ENCODE assay signal across 18 cellular contexts in genomic region chr1:245074898-245075297, GRCh38.
DNase-seq lines count a peak whose midpoint lies in the region; ATAC-seq and TF ChIP-seq lines count a peak whose summit lies in the region.
"Had no signal": no experiment of that assay in that cellular context is flagged by ENCODE, and none has a peak within 500 bp of the region (broad histone marks: within the 10 kb centered on the region; RNA-seq: fewer than 3 reads in every experiment).

No MANE protein-coding gene starts in this region.

- TF ChIP-seq CTCF in GM23338 (conservative IDR thresholded peaks at IDR 0.05; ENCODE audit: low read depth in 2 of 2) (no peak), IMR-90 (conservative IDR thresholded peaks at IDR 0.05; ENCODE audit: low read depth, low read length) (no peak), nephron progenitor cell (IDR thresholded peaks at IDR 0.05) (no peak), MM.1S (IDR thresholded peaks at IDR 0.05; ENCODE audit: low read length) (no peak)

- no peak overlapping the region for H4K5ac ChIP-seq in IMR-90 (ENCODE audit: low read depth, low read length)

- H3F3A ChIP-seq in GM23338 (replicated peaks; ENCODE audit: low read depth) (no peaks in the 10 kb centered on the region), MM.1S (ENCODE audit: insufficient read depth, low read length) (no peaks in the 10 kb centered on the region)

- DNase-seq in GM23338 (ENCODE audit: low spot score) (no peak), IMR-90 (no peak), nephron progenitor cell (no peak), NCI-H748 (lab: John Stamatoyannopoulos, UW; ENCODE audit: unreplicated experiment) (no peak), MM.1S (no peak)
- no peak for DNase-seq in stimulated activated effector memory CD8-positive, alpha-beta T cell treated with anti-CD3 and anti-CD28 coated beads, Interleukin-12 subunit alpha, Interleukin-12 subunit beta, amount 100 ng/mL, for 72 hours (ENCODE audit: low spot score in 2 of 2)
- DNase-seq: 8988T; AML-193; BE2C; CD4-positive, alpha-beta T cell; CD8-positive, alpha-beta memory T cell; DMS53; GF-D8; GOT3 had no signal

- H3K9ac ChIP-seq in IMR-90 (ENCODE audit: low read depth, low read length) (no peak overlapping the region), MM.1S (ENCODE audit: low read length) (no peak overlapping the region)
- H3K9ac ChIP-seq: BLaER1 treated with 17β-estradiol and CSF1 and Interleukin-3, amounts not matched to agents 10 nM and 100 nM had no signal

- no peak overlapping the region for H3K14ac ChIP-seq in IMR-90 (replicated peaks; ENCODE audit: low read depth, low read length)

- no peaks in the 10 kb centered on the region; the same call in 1 of the 2 replicates for H3K9me1 ChIP-seq in IMR-90 (ENCODE audit: insufficient read depth, low read length)

- H3K23ac ChIP-seq in IMR-90 (ENCODE audit: low read depth, low read length): no peak overlapping the region

- no peak overlapping the region for H4K8ac ChIP-seq in IMR-90 (ENCODE audit: low read depth in 2 of 2, low read length in 2 of 2)

- H3K4me1 ChIP-seq in GM23338 (ENCODE audit: insufficient read depth): no peaks in the 10 kb centered on the region
- H3K4me1 ChIP-seq in IMR-90 (ENCODE audit: control insufficient read depth, insufficient read depth, low read length): peaks cover 3% of the 10 kb centered on the region; the same call in 1 of the 2 replicates
- H3K4me1 ChIP-seq in MM.1S (ENCODE audit: low read length): no peaks in the 10 kb centered on the region
- H3K4me1 ChIP-seq: A549; BE2C; BLaER1 treated with 17β-estradiol and CSF1 and Interleukin-3, amounts not matched to agents 10 nM and 100 nM had no signal

- dilution Hi-C loops in IMR-90 (cut with HindIII; ENCODE audit: low sequenced_read_pairs, unreplicated experiment): no loop called here

- H3K4me3 Mint-ChIP-seq in GM23338 (no peak overlapping the region), nephron progenitor cell (no peak overlapping the region)
- no peak overlapping the region for H3K4me3 Mint-ChIP-seq in stimulated activated effector memory CD8-positive, alpha-beta T cell treated with anti-CD3 and anti-CD28 coated beads, Interleukin-12 subunit alpha, Interleukin-12 subunit beta, amount 100 ng/mL, for 72 hours
- H3K4me3 Mint-ChIP-seq: CD14-positive monocyte; CD4-positive, alpha-beta T cell; CD8-positive, alpha-beta memory T cell had no signal

- H2AFZ ChIP-seq in GM23338 (no peak overlapping the region), IMR-90 (replicated peaks; ENCODE audit: low read length, poor library complexity) (no peak overlapping the region), MM.1S (ENCODE audit: low read length) (no peak overlapping the region)

- peaks cover 3% of the 10 kb centered on the region for H3K9me3 ChIP-seq in IMR-90 (ENCODE audit: control insufficient read depth, insufficient read depth, low read length)
- no peaks in the 10 kb centered on the region for H3K9me3 ChIP-seq in MM.1S (replicated peaks; ENCODE audit: insufficient read depth, low read length)
- H3K9me3 ChIP-seq: BE2C, HAP-1 had no signal

- BruUV-seq in IMR-90 (replicated peaks; lab: Mats Ljungman, UMichigan): no TSS peak

- H3K4me2 ChIP-seq in GM23338 (no peak overlapping the region), IMR-90 (ENCODE audit: low read depth, low read length) (no peak overlapping the region), MM.1S (ENCODE audit: low read depth, low read length) (no peak overlapping the region)
- H3K4me2 ChIP-seq: A549; BLaER1 treated with 17β-estradiol and CSF1 and Interleukin-3, amounts not matched to agents 10 nM and 100 nM had no signal

- POLR2A ChIA-PET in IMR-90 (lab: Charles Lee; ENCODE audit: unreplicated experiment): no interaction called here

- H3K4me1 Mint-ChIP-seq in GM23338: peaks cover 4% of the 10 kb centered on the region; the same call in 2 of the 3 replicates
- peaks cover 12% of the 10 kb centered on the region for H3K4me1 Mint-ChIP-seq in nephron progenitor cell
- no peaks in the 10 kb centered on the region for H3K4me1 Mint-ChIP-seq in stimulated activated effector memory CD8-positive, alpha-beta T cell treated with anti-CD3 and anti-CD28 coated beads, Interleukin-12 subunit alpha, Interleukin-12 subunit beta, amount 100 ng/mL, for 72 hours
- H3K4me1 Mint-ChIP-seq: CD8-positive, alpha-beta memory T cell had no signal

- H3K56ac ChIP-seq in IMR-90 (ENCODE audit: extremely low read depth, insufficient read depth, low read length): no peak overlapping the region

- H3K79me2 ChIP-seq in GM23338 (replicated peaks; ENCODE audit: insufficient read depth) (no peaks in the 10 kb centered on the region), MM.1S (ENCODE audit: low read length) (no peaks in the 10 kb centered on the region)

- H3K27ac ChIP-seq in GM23338 (ENCODE audit: low read depth): no peak overlapping the region
- H3K27ac ChIP-seq in IMR-90 (ENCODE audit: insufficient read depth, low read length): no peak overlapping the region
- no peak overlapping the region for H3K27ac ChIP-seq in MM.1S (ENCODE audit: low read length)
- H3K27ac ChIP-seq: A549; BLaER1 treated with 17β-estradiol and CSF1 and Interleukin-3, amounts not matched to agents 10 nM and 100 nM had no signal

- no peak overlapping the region; the same call in none of the 2 replicates for H3K18ac ChIP-seq in IMR-90 (ENCODE audit: low read depth, low read length)

- no peaks in the 10 kb centered on the region for H3K27me3 ChIP-seq in GM23338 (ENCODE audit: insufficient read depth)
- H3K27me3 ChIP-seq in IMR-90 (ENCODE audit: control insufficient read depth, insufficient read depth, low read length): no peaks in the 10 kb centered on the region
- no peaks in the 10 kb centered on the region for H3K27me3 ChIP-seq in MM.1S (replicated peaks; ENCODE audit: insufficient read depth, low read length)
- H3K27me3 ChIP-seq: BE2C; BLaER1 treated with 17β-estradiol and CSF1 and Interleukin-3, amounts not matched to agents 10 nM and 100 nM had no signal

- H3K9me2 ChIP-seq in GM23338 (ENCODE audit: insufficient read depth) (no peaks in the 10 kb centered on the region), MM.1S (replicated peaks; ENCODE audit: insufficient read depth, low read length) (no peaks in the 10 kb centered on the region)

- no peak overlapping the region for H3K4ac ChIP-seq in IMR-90 (ENCODE audit: low read depth, low read length)

- CTCF ChIA-PET in IMR-90 (lab: Yijun Ruan, JAX): interaction anchor here (0.6 kb wide), 1 partner anchor 32 kb away, joined by 3 read pairs; no protein-coding TSS in a partner anchor

- no CpG with 5 or more reads among the region's 5 CpGs for WGBS in IMR-90 (ENCODE audit: extremely low coverage in 2 of 2, insufficient read length in 1 of 2), 2 experiments

- H3K9me3 Mint-ChIP-seq in GM23338: peaks cover 8% of the 10 kb centered on the region; the same call in 2 of the 3 replicates
- H3K9me3 Mint-ChIP-seq in nephron progenitor cell: peaks cover 24% of the 10 kb centered on the region
- peaks cover 2% of the 10 kb centered on the region for H3K9me3 Mint-ChIP-seq in stimulated activated effector memory CD8-positive, alpha-beta T cell treated with anti-CD3 and anti-CD28 coated beads, Interleukin-12 subunit alpha, Interleukin-12 subunit beta, amount 100 ng/mL, for 72 hours
- H3K9me3 Mint-ChIP-seq: CD4-positive, alpha-beta T cell had no signal

- no peak for TF ChIP-seq RAD21 in IMR-90 (IDR thresholded peaks at IDR 0.05; ENCODE audit: low read length)

- H3K4me3 ChIP-seq in GM23338 (no peak overlapping the region), IMR-90 (ENCODE audit: insufficient read depth, low read depth, low read length) (no peak overlapping the region), MM.1S (ENCODE audit: low read length) (no peak overlapping the region)
- H3K4me3 ChIP-seq: A549; BLaER1 treated with 17β-estradiol and CSF1 and Interleukin-3, amounts not matched to agents 10 nM and 100 nM; HAP-1 had no signal

- H2BK20ac ChIP-seq in IMR-90 (ENCODE audit: low read depth, low read length): no peak overlapping the region

- H3K27ac Mint-ChIP-seq in GM23338 (0 out of 2 replicates have a peak overlapping the region, but pooled peaks have one; percentile 22), nephron progenitor cell (peak overlapping the region; percentile 26)
- no peak overlapping the region for H3K27ac Mint-ChIP-seq in stimulated activated effector memory CD8-positive, alpha-beta T cell treated with anti-CD3 and anti-CD28 coated beads, Interleukin-12 subunit alpha, Interleukin-12 subunit beta, amount 100 ng/mL, for 72 hours
- H3K27ac Mint-ChIP-seq: CD14-positive monocyte; CD4-positive, alpha-beta T cell; CD8-positive, alpha-beta memory T cell had no signal

- H2BK5ac ChIP-seq in IMR-90 (ENCODE audit: low read depth, low read length, poor library complexity, severe bottlenecking): no peak overlapping the region

- H4K91ac ChIP-seq in IMR-90 (ENCODE audit: insufficient read depth, low read depth, low read length): no peak overlapping the region

- H4K20me1 ChIP-seq in GM23338 (replicated peaks; ENCODE audit: insufficient read depth): no peaks in the 10 kb centered on the region
- H4K20me1 ChIP-seq in IMR-90 (ENCODE audit: insufficient read depth, low read length): peaks cover 3% of the 10 kb centered on the region; the same call in 1 of the 2 replicates
- H4K20me1 ChIP-seq in MM.1S (ENCODE audit: insufficient read depth, low read length): no peaks in the 10 kb centered on the region
- H4K20me1 ChIP-seq: BLaER1 treated with 17β-estradiol and CSF1 and Interleukin-3, amounts not matched to agents 10 nM and 100 nM had no signal

- H2AK9ac ChIP-seq in IMR-90 (replicated peaks; ENCODE audit: low read depth, low read length, poor library complexity): no peak overlapping the region

- H3K27me3 Mint-ChIP-seq in GM23338 (ENCODE audit: insufficient read depth, low read depth, poor library complexity) (no peaks in the 10 kb centered on the region), nephron progenitor cell (ENCODE audit: low read depth, poor library complexity) (no peaks in the 10 kb centered on the region)
- H3K27me3 Mint-ChIP-seq: CD4-positive, alpha-beta T cell had no signal

- in situ Hi-C loops in IMR-90 (cut with MboI; ENCODE audit: low sequenced_read_pairs): no loop called here

- intact Hi-C loops in IMR-90 (cut with micrococcal nuclease): loop anchor here (5.0 to 10.0 kb wide), 3 partner anchors 310 to 1372 kb away; no protein-coding TSS in a partner anchor

- H2BK15ac ChIP-seq in IMR-90 (ENCODE audit: low read depth, low read length): no peak overlapping the region; the same call in 2 of the 3 replicates

- ATAC-seq in GM23338: no peak
- peak; percentile 33 for ATAC-seq in IMR-90 (ENCODE audit: low read depth)
- ATAC-seq in stimulated activated effector memory CD8-positive, alpha-beta T cell treated with anti-CD3 and anti-CD28 coated beads, Interleukin-12 subunit alpha, Interleukin-12 subunit beta, amount 100 ng/mL, for 72 hours: no peak
- ATAC-seq: A549 had no signal

- peaks cover 20% of the 10 kb centered on the region; the same call in 2 of the 3 replicates for H3K36me3 Mint-ChIP-seq in GM23338 (ENCODE audit: low read depth)
- peaks cover 33% of the 10 kb centered on the region for H3K36me3 Mint-ChIP-seq in nephron progenitor cell (ENCODE audit: low read depth)
- H3K36me3 Mint-ChIP-seq in stimulated activated effector memory CD8-positive, alpha-beta T cell treated with anti-CD3 and anti-CD28 coated beads, Interleukin-12 subunit alpha, Interleukin-12 subunit beta, amount 100 ng/mL, for 72 hours: no peaks in the 10 kb centered on the region

- H2BK120ac ChIP-seq in IMR-90 (ENCODE audit: low read depth, low read length): no peak overlapping the region

- TF ChIP-seq POLR2A in IMR-90 (IDR thresholded peaks at IDR 0.05; ENCODE audit: low read depth, low read length): no peak

- H3K36me3 ChIP-seq in GM23338 (ENCODE audit: insufficient read depth) (no peaks in the 10 kb centered on the region), IMR-90 (ENCODE audit: control insufficient read depth, insufficient read depth, low read length) (no peaks in the 10 kb centered on the region), MM.1S (replicated peaks; ENCODE audit: insufficient read depth, low read length) (no peaks in the 10 kb centered on the region)
- H3K36me3 ChIP-seq: BE2C, HAP-1 had no signal

- H2AK5ac ChIP-seq in IMR-90 (ENCODE audit: low read depth, low read length): peak overlapping the region; percentile 60; the same call in 1 of the 2 replicates

- no peaks in the 10 kb centered on the region for H3K79me1 ChIP-seq in IMR-90 (ENCODE audit: low read depth in 1 of 2, low read length in 2 of 2)
